11 cellular contexts compared by ENCODE assay signal in genomic region chr4:36281384-36282106, GRCh38. TPM values are rescaled to one million over a fixed set of nuclear protein-coding genes. Genes with fewer than 3 reads are reported as not detected.
A peak's percentile ranks its signal among the peaks of the same experiment; 100 is the strongest.
DNase-seq lines count a peak whose midpoint lies in the region; ATAC-seq and TF ChIP-seq lines count a peak whose summit lies in the region.
"Had no signal": no experiment of that assay in that cellular context is flagged by ENCODE, and none has a peak within 500 bp of the region (broad histone marks: within the 10 kb centered on the region; RNA-seq: fewer than 3 reads in every experiment).

Gene DTHD1 (plus strand): TSS chr4:36281616. CDS start chr4:36281759, 143 bp downstream.

- no peaks in the 10 kb centered on the region for H3K36me3 ChIP-seq in esophagus squamous epithelium
- H3K36me3 ChIP-seq: WERI-Rb-1 had no signal

- peak within 1 kb of the TSS; percentile 16 to 59 (median 48) for H3K27ac ChIP-seq in esophagus squamous epithelium
- H3K27ac ChIP-seq: WERI-Rb-1 had no signal

- no peak within 1 kb of the TSS for H3K4me3 ChIP-seq in esophagus squamous epithelium

- H3K36me3 Mint-ChIP-seq in T-helper 17 cell (ENCODE audit: low read depth), result peaks cover 3% of the 10 kb centered on the region

- peak within 1 kb of the TSS; percentile 45 for H3K27ac Mint-ChIP-seq in T-helper 17 cell
- H3K27ac Mint-ChIP-seq in stimulated activated naive CD8-positive, alpha-beta T cell treated with anti-CD3 and anti-CD28 coated beads, Interleukin-15, amount 100 ng/mL, for 72 hours, result peak within 1 kb of the TSS; percentile 17 to 23

- no peaks in the 10 kb centered on the region for H3K27me3 ChIP-seq in esophagus squamous epithelium

- WGBS in esophagus squamous epithelium, 2 donors, result 60 to 63% methylated on average over 5 of the region's 5 CpGs

- TF ChIP-seq CTCF in esophagus squamous epithelium (IDR thresholded peaks at IDR 0.05), result no peak

- no peak for TF ChIP-seq POLR2A in esophagus squamous epithelium (IDR thresholded peaks at IDR 0.05)

- peaks cover 15% of the 10 kb centered on the region for H3K27me3 Mint-ChIP-seq in T-helper 17 cell
- H3K27me3 Mint-ChIP-seq in stimulated activated naive CD8-positive, alpha-beta T cell treated with anti-CD3 and anti-CD28 coated beads, Interleukin-15, amount 100 ng/mL, for 72 hours, result no peaks in the 10 kb centered on the region

- no peak for ATAC-seq in T-helper 17 cell
- peak; percentile 43 for ATAC-seq in stimulated activated naive CD8-positive, alpha-beta T cell treated with anti-CD3 and anti-CD28 coated beads, Interleukin-15, amount 100 ng/mL, for 72 hours

- intact Hi-C loops in esophagus squamous epithelium (cut with DNase I), result no loop called here

- DNase-seq in activated T-cell treated with anti-CD3 and anti-CD28 coated beads for 48 hours (ENCODE audit: low read depth) (peak; percentile 12), T-helper 17 cell (no peak), esophagus squamous epithelium (lab: John Stamatoyannopoulos, UW) (no peak), SW480 (ENCODE audit: low spot score) (no peak), SW 1271 (lab: John Stamatoyannopoulos, UW) (no peak)
- no peak for DNase-seq in activated T-cell treated with anti-CD3 and anti-CD28 coated beads, Interleukin-2, amount 50 U/mL, for 1 hour
- DNase-seq in stimulated activated naive CD8-positive, alpha-beta T cell treated with anti-CD3 and anti-CD28 coated beads, Interleukin-15, amount 100 ng/mL, for 72 hours, result peak in 1 of 2 donors; percentile 32
- no peak for DNase-seq in effector CD8-positive, alpha-beta T cell (lab: John Stamatoyannopoulos, UW)
- DNase-seq: DND-41, NCI-H510A, WERI-Rb-1 had no signal

- peaks cover 0 to 43% (median 7%) of the 10 kb centered on the region in 3 donors for H3K4me1 ChIP-seq in esophagus squamous epithelium

- peaks cover 17% of the 10 kb centered on the region for H3K4me1 Mint-ChIP-seq in T-helper 17 cell
- H3K4me1 Mint-ChIP-seq in stimulated activated naive CD8-positive, alpha-beta T cell treated with anti-CD3 and anti-CD28 coated beads, Interleukin-15, amount 100 ng/mL, for 72 hours, result peaks cover 94% of the 10 kb centered on the region

- H3K9me3 ChIP-seq in T-helper 17 cell (ENCODE audit: control insufficient read depth, low read length, poor library complexity, severe bottlenecking) (no peaks in the 10 kb centered on the region), esophagus squamous epithelium (no peaks in the 10 kb centered on the region)

- H3K4me3 Mint-ChIP-seq in T-helper 17 cell, result peak within 1 kb of the TSS; percentile 10
- peak within 1 kb of the TSS; percentile 3 to 44 for H3K4me3 Mint-ChIP-seq in stimulated activated naive CD8-positive, alpha-beta T cell treated with anti-CD3 and anti-CD28 coated beads, Interleukin-15, amount 100 ng/mL, for 72 hours

- H3K9me3 Mint-ChIP-seq in stimulated activated naive CD8-positive, alpha-beta T cell treated with anti-CD3 and anti-CD28 coated beads, Interleukin-15, amount 100 ng/mL, for 72 hours, result peaks cover 0 to 5% of the 10 kb centered on the region in 2 donors

RNA-seq across cellular contexts. Expression of gene DTHD1, which starts in this region (rescaled TPM):
- total RNA-seq in T-helper 17 cell, result under 1 TPM; 0.22 to 0.52 TPM
- 1 to 10 TPM in 1 of 4 donors, under 1 TPM in 3; 0.19 to 1.0 (median 0.30) TPM for total RNA-seq in esophagus squamous epithelium
